23 cellular contexts compared by ENCODE assay signal in the genomic region with DNA sequence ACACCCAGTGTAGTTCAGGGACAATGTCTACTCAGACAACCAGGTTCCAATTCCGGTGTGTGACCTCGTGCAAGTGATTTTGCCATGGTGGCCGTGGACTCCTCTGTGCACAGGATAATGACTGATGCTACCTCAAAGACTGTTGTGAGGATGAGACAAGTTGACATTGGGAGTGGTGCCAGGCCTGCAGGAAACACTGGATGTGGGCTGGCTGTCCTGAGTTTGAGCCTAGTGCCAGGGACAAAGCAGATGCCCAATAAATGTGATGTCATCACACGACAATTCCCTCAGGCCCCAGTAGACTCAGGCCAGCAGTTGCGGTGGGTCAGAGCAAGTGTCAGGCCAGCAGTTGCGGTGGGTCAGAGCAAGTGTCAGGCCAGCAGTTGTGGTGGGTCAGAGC. TPM values are rescaled to one million over a fixed set of nuclear protein-coding genes. Genes with fewer than 3 reads are reported as not detected.
"Had no signal": no experiment of that assay in that cellular context is flagged by ENCODE, and none has a peak within 500 bp of the region (broad histone marks: within the 10 kb centered on the region; RNA-seq: fewer than 3 reads in every experiment).

No MANE protein-coding gene starts in this region.

- H3K4me1 Mint-ChIP-seq: activated CD8-positive, alpha-beta memory T cell treated with anti-CD3 and anti-CD28 coated beads, Interleukin-2, amount 10 ng/mL, durations not matched to agents 7 days and 5 days; activated naive CD8-positive, alpha-beta T cell treated with anti-CD3 and anti-CD28 coated beads, Interleukin-2, amount 10 ng/mL, durations not matched to agents 7 days and 5 days; nephron; stimulated activated memory B cell treated with anti-CD40 and anti-IgM and Interleukin-4, amounts not matched to agents 10 μg/mL and 1 μg/mL and 100 μg/mL, for 72 hours had no signal

- H3K9me3 Mint-ChIP-seq: activated naive CD8-positive, alpha-beta T cell treated with anti-CD3 and anti-CD28 coated beads, Interleukin-2, amount 10 ng/mL, durations not matched to agents 7 days and 5 days; activated T-cell treated with anti-CD3 and anti-CD28 coated beads, Interleukin-2, amount 50 U/mL, for 4 hours; memory B cell; nephron; stimulated activated memory B cell treated with anti-CD40 and anti-IgM and Interleukin-4, amounts not matched to agents 10 μg/mL and 1 μg/mL and 100 μg/mL, for 72 hours had no signal

- H3K27ac Mint-ChIP-seq: activated CD8-positive, alpha-beta memory T cell treated with anti-CD3 and anti-CD28 coated beads, Interleukin-2, amount 10 ng/mL, durations not matched to agents 7 days and 5 days; activated naive CD8-positive, alpha-beta T cell treated with anti-CD3 and anti-CD28 coated beads, Interleukin-2, amount 10 ng/mL, durations not matched to agents 7 days and 5 days; memory B cell; nephron; stimulated activated memory B cell treated with anti-CD40 and anti-IgM and Interleukin-4, amounts not matched to agents 10 μg/mL and 1 μg/mL and 100 μg/mL, for 72 hours had no signal

- H3K4me3 Mint-ChIP-seq: activated CD8-positive, alpha-beta memory T cell treated with anti-CD3 and anti-CD28 coated beads, Interleukin-2, amount 10 ng/mL, durations not matched to agents 7 days and 5 days; activated naive CD8-positive, alpha-beta T cell treated with anti-CD3 and anti-CD28 coated beads, Interleukin-2, amount 10 ng/mL, durations not matched to agents 7 days and 5 days; activated T-cell treated with anti-CD3 and anti-CD28 coated beads, Interleukin-2, amount 50 U/mL, for 4 hours; memory B cell; nephron; stimulated activated memory B cell treated with anti-CD40 and anti-IgM and Interleukin-4, amounts not matched to agents 10 μg/mL and 1 μg/mL and 100 μg/mL, for 72 hours had no signal

- H3K9me3 ChIP-seq: ascending aorta, breast epithelium, mucosa of descending colon, tibial nerve had no signal

- DNase-seq: activated CD4-positive, alpha-beta T cell treated with anti-CD3 and anti-CD28 coated beads, Interleukin-2, amount 50 U/mL, for 48 hours; activated CD8-positive, alpha-beta memory T cell treated with anti-CD3 and anti-CD28 coated beads, Interleukin-2, amount 10 ng/mL, durations not matched to agents 7 days and 5 days; activated effector memory CD4-positive, alpha-beta T cell treated with Interleukin-2 at 50 U/mL for 16 hours; activated naive CD8-positive, alpha-beta T cell treated with anti-CD3 and anti-CD28 coated beads, Interleukin-2, amount 10 ng/mL, durations not matched to agents 7 days and 5 days; activated T-cell treated with anti-CD3 and anti-CD28 coated beads, Interleukin-2, amount 50 U/mL, for 4 hours; kidney glomerular epithelial cell; left ventricle myocardium superior; mucosa of descending colon; SHP77 treated with DMSO at 0.1 percent for 48 hours; stimulated activated CD4-positive, alpha-beta T cell treated with anti-CD3 and anti-CD28 coated beads, Interleukin-2, amount 100 ng/mL, for 48 hours; T-helper 1 cell; T1000 had no signal

- ATAC-seq: activated CD8-positive, alpha-beta memory T cell treated with anti-CD3 and anti-CD28 coated beads, Interleukin-2, amount 10 ng/mL, durations not matched to agents 7 days and 5 days; activated T-cell treated with anti-CD3 and anti-CD28 coated beads, Interleukin-2, amount 50 U/mL, for 4 hours; esophagus mucosa; left ventricle myocardium superior; SK-N-SH treated with all-trans-retinoic acid at 6 μM for 48 hours; stimulated activated memory B cell treated with anti-CD40 and anti-IgM and Interleukin-4, amounts not matched to agents 10 μg/mL and 1 μg/mL and 100 μg/mL, for 72 hours had no signal

- H3K27me3 ChIP-seq: ascending aorta, breast epithelium, tibial nerve had no signal

- H3K27ac ChIP-seq: ascending aorta, breast epithelium, tibial nerve had no signal

- H3K4me1 ChIP-seq: ascending aorta, breast epithelium had no signal

- H3K27me3 Mint-ChIP-seq: activated CD8-positive, alpha-beta memory T cell treated with anti-CD3 and anti-CD28 coated beads, Interleukin-2, amount 10 ng/mL, durations not matched to agents 7 days and 5 days; activated naive CD8-positive, alpha-beta T cell treated with anti-CD3 and anti-CD28 coated beads, Interleukin-2, amount 10 ng/mL, durations not matched to agents 7 days and 5 days had no signal

- H3K4me3 ChIP-seq: ascending aorta, breast epithelium, mucosa of descending colon, tibial nerve had no signal

RNA-seq across cellular contexts. Expression of a gene that starts 17.4 kb away (rescaled TPM):
- total RNA-seq: activated CD8-positive, alpha-beta memory T cell treated with anti-CD3 and anti-CD28 coated beads, Interleukin-2, amount 10 ng/mL, durations not matched to agents 7 days and 5 days; dermis microvascular lymphatic vessel endothelial cell; esophagus mucosa; glomerular endothelial cell; osteocyte had no signal
